9 cellular contexts compared by ENCODE assay signal in genomic region chr5:98839469-98840383, GRCh38.
DNase-seq lines count a peak whose midpoint lies in the region; TF ChIP-seq lines count a peak whose summit lies in the region.
"Had no signal": no experiment of that assay in that cellular context is flagged by ENCODE, and none has a peak within 500 bp of the region (broad histone marks: within the 10 kb centered on the region; RNA-seq: fewer than 3 reads in every experiment).

No MANE protein-coding gene starts in this region.

- no peaks in the 10 kb centered on the region for H3K9me3 Mint-ChIP-seq in activated naive CD4-positive, alpha-beta T cell treated with anti-CD3 and anti-CD28 coated beads, Interleukin-2, amount 50 U/mL, for 24 hours
- no peaks in the 10 kb centered on the region for H3K9me3 Mint-ChIP-seq in type B pancreatic cell

- H3K9me3 ChIP-seq in esophagus muscularis mucosa (no peaks in the 10 kb centered on the region), spleen (peaks cover 0 to 17% (median 14%) of the 10 kb centered on the region in 8 donors)

- TF ChIP-seq EP300 in esophagus muscularis mucosa (IDR thresholded peaks at IDR 0.05): no peak

- no peaks in the 10 kb centered on the region for H3K36me3 ChIP-seq in esophagus muscularis mucosa
- H3K36me3 ChIP-seq in spleen: no peaks in the 10 kb centered on the region

- peak overlapping the region; percentile 22 to 35 (median 32) for H3K4me3 ChIP-seq in esophagus muscularis mucosa
- H3K4me3 ChIP-seq in spleen: peak overlapping the region in 6 of 8 donors; percentile 1 to 53 (median 26)

- no peak for DNase-seq in activated naive CD4-positive, alpha-beta T cell (lab: John Stamatoyannopoulos, UW)
- DNase-seq in NCI-H2029 (lab: John Stamatoyannopoulos, UW) (peak; percentile 16), esophagus muscularis mucosa (ENCODE audit: extremely low spot score) (no peak), spleen (peak; percentile 68), type B pancreatic cell (ENCODE audit: extremely low spot score, unreplicated experiment) (no peak), NCI-H510A treated with DMSO at 0.1 percent for 48 hours (lab: John Stamatoyannopoulos, UW) (no peak), NCI-H524 (lab: John Stamatoyannopoulos, UW) (no peak)

- no peaks in the 10 kb centered on the region for H3K27me3 ChIP-seq in esophagus muscularis mucosa
- no peaks in the 10 kb centered on the region for H3K27me3 ChIP-seq in spleen (replicated peaks in 1 of 7)

- no peaks in the 10 kb centered on the region for H3K4me1 Mint-ChIP-seq in activated naive CD4-positive, alpha-beta T cell treated with anti-CD3 and anti-CD28 coated beads, Interleukin-2, amount 50 U/mL, for 24 hours
- no peaks in the 10 kb centered on the region for H3K4me1 Mint-ChIP-seq in type B pancreatic cell (ENCODE audit: unreplicated experiment)

- H3K4me3 Mint-ChIP-seq in activated naive CD4-positive, alpha-beta T cell treated with anti-CD3 and anti-CD28 coated beads, Interleukin-2, amount 50 U/mL, for 24 hours: peak overlapping the region; percentile 36
- H3K4me3 Mint-ChIP-seq in type B pancreatic cell: no peak overlapping the region

- H3K27ac ChIP-seq in esophagus muscularis mucosa (replicated peaks in 1 of 4): no peak overlapping the region
- no peak overlapping the region for H3K27ac ChIP-seq in spleen
- H3K27ac ChIP-seq: VCaP had no signal

- H3K27ac Mint-ChIP-seq in activated naive CD4-positive, alpha-beta T cell treated with anti-CD3 and anti-CD28 coated beads, Interleukin-2, amount 50 U/mL, for 24 hours: no peak overlapping the region
- H3K27ac Mint-ChIP-seq in type B pancreatic cell: no peak overlapping the region

- intact Hi-C loops in esophagus muscularis mucosa (cut with DNase I) (no loop called here), spleen (cut with DNase I; ENCODE audit: low total_unique reads) (no loop called here)

- H3K4me1 ChIP-seq in esophagus muscularis mucosa (peaks cover 0 to 5% (median 0%) of the 10 kb centered on the region in 4 donors), spleen (no peaks in the 10 kb centered on the region)

- peaks cover 10% of the 10 kb centered on the region for H3K36me3 Mint-ChIP-seq in activated naive CD4-positive, alpha-beta T cell treated with anti-CD3 and anti-CD28 coated beads, Interleukin-2, amount 50 U/mL, for 24 hours
- no peaks in the 10 kb centered on the region for H3K36me3 Mint-ChIP-seq in type B pancreatic cell

- peak in 2 of 3 experiments; percentile 20 to 42 for TF ChIP-seq CTCF in esophagus muscularis mucosa (IDR thresholded peaks at IDR 0.05)
- peak in 5 of 11 experiments; percentile 16 to 47 (median 20) for TF ChIP-seq CTCF in spleen (IDR thresholded peaks at IDR 0.05 in 8 of 11, conservative IDR thresholded peaks at IDR 0.05 in 3 of 11)
- no peak for TF ChIP-seq CTCF in type B pancreatic cell (conservative IDR thresholded peaks at IDR 0.05)

- WGBS in esophagus muscularis mucosa: 81% methylated on average over 26 of the region's 42 CpGs
- WGBS in spleen, 5 donors: 43 to 73% (median 59%) methylated on average over 19 to 42 of the region's 42 CpGs

- no peaks in the 10 kb centered on the region for H3K27me3 Mint-ChIP-seq in activated naive CD4-positive, alpha-beta T cell treated with anti-CD3 and anti-CD28 coated beads, Interleukin-2, amount 50 U/mL, for 24 hours
- no peaks in the 10 kb centered on the region for H3K27me3 Mint-ChIP-seq in type B pancreatic cell

- TF ChIP-seq POLR2A in esophagus muscularis mucosa (IDR thresholded peaks at IDR 0.05; ENCODE audit: low read depth) (no peak), spleen (IDR thresholded peaks at IDR 0.05) (no peak)

Comparison
In these comparisons a context has a peak if more than half of its experiments do, and no peak if none do; other contexts are left out.
1. DNase-seq: peak in NCI-H2029 (single experiment) and spleen (single experiment); none in activated naive CD4-positive, alpha-beta T cell (0 of 4), esophagus muscularis mucosa (single experiment), type B pancreatic cell (single experiment), NCI-H510A treated with DMSO at 0.1 percent for 48 hours (single experiment) and NCI-H524 (0 of 2).